1 cellular context compared by ENCODE assay signal in the genomic region with DNA sequence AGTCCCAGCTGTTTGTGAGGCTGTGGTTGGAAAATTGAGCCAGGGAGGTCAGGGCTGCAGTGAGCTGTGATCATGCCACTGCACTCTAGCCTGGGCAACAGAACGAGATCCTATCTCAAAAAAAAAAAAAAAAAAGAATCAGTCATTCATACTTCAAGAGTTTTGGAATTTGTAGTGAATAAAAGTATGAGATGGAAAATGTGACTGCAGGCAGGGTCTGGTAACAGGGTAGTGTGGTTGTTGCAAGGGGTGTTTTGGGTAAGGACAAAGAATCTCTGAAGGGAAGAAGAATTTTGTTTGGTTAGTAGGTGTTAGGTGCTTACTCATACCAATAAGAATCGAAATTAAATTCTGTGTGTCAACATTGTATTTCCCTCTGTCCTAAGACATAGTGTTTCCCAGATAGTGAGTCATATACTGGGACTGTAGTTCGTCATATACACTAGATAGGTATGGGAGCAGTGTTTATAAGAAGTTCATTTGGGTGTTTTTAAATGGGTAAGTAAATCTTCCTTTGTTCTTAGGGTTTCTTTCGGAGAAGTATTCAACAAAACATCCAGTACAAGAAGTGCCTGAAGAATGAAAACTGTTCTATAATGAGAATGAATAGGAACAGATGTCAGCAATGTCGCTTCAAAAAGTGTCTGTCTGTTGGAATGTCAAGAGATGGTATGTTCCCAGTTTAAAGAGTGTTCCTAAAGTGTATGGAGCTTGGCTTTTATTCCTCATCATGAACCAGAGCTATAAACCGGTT.
TF ChIP-seq lines count a peak whose summit lies in the region.

No MANE protein-coding gene starts in this region.

TF ChIP-seq in HepG2, 621 proteins besides CTCF, POLR2A, EP300 and RAD21:
- TF ChIP-seq ZNF543 (CRISPR knock-in tag; IDR thresholded peaks at IDR 0.05) (no peak), NR2F1 (CRISPR knock-in tag; IDR thresholded peaks at IDR 0.05) (no peak), ZC3H13 (CRISPR knock-in tag; IDR thresholded peaks at IDR 0.05) (no peak), DMAP1 (CRISPR knock-in tag; IDR thresholded peaks at IDR 0.05) (no peak)
TF ChIP-seq in HepG2: peak in this region for 0.
